Comparison of ENCODE assay signal across 29 cellular contexts in genomic region chr3:16950282-16950681, GRCh38.
"Had no signal": no experiment of that assay in that cellular context is flagged by ENCODE, and none has a peak within 500 bp of the region (broad histone marks: within the 10 kb centered on the region; RNA-seq: fewer than 3 reads in every experiment).

No MANE protein-coding gene starts in this region.

- H3K36me3 Mint-ChIP-seq: mesothelial cell of epicardium, neural progenitor cell, type B pancreatic cell had no signal

- H3K27ac Mint-ChIP-seq: mesothelial cell of epicardium; nephron progenitor cell; neural progenitor cell; progenitor cell of endocrine pancreas; stimulated activated naive CD8-positive, alpha-beta T cell treated with anti-CD3 and anti-CD28 coated beads, Interleukin-15, Interleukin-2, amounts not matched to agents 100 ng/mL and 50 ng/mL, for 24 hours; type B pancreatic cell had no signal

- H3K36me3 ChIP-seq: heart right ventricle, left lung, lower lobe of right lung, neural progenitor cell, neutrophil, spleen, tibial nerve had no signal

- DNase-seq: heart right ventricle; left colon; left lung; lower lobe of right lung; mammary epithelial cell; mesendoderm; naive B cell; nephron progenitor cell; occipital lobe; retina; right cardiac atrium; spleen; stimulated activated CD4-positive, alpha-beta T cell treated with anti-CD3 and anti-CD28 coated beads, Interleukin-1b, Interleukin-23, amount 100 ng/mL, for 48 hours; stimulated activated CD4-positive, alpha-beta T cell treated with anti-CD3 and anti-CD28 coated beads, Interleukin-2, amount 100 ng/mL, for 48 hours; stimulated activated CD4-positive, alpha-beta T cell treated with anti-CD3 and anti-CD28 coated beads, Interleukin-4, amount 100 ng/mL, for 4 hours; stimulated activated CD8-positive, alpha-beta memory T cell treated with anti-CD3 and anti-CD28 coated beads, Interleukin-4, amount 100 ng/mL, for 48 hours; stimulated activated naive CD4-positive, alpha-beta T cell; substantia nigra; uterus had no signal

- ATAC-seq: heart right ventricle, left colon, left lung, lower lobe of right lung, right cardiac atrium, sciatic nerve had no signal

- H3K27ac ChIP-seq: heart right ventricle, hepatocyte, left lung, lower lobe of right lung, neural progenitor cell, neutrophil, skin epidermis, spleen, tibial nerve, uterus had no signal

- H3K27me3 Mint-ChIP-seq: naive B cell; progenitor cell of endocrine pancreas; stimulated activated naive CD8-positive, alpha-beta T cell treated with anti-CD3 and anti-CD28 coated beads, Interleukin-15, Interleukin-2, amounts not matched to agents 100 ng/mL and 50 ng/mL, for 24 hours had no signal

- H3K4me3 Mint-ChIP-seq: mesothelial cell of epicardium; nephron progenitor cell; neural progenitor cell; stimulated activated naive CD8-positive, alpha-beta T cell treated with anti-CD3 and anti-CD28 coated beads, Interleukin-15, Interleukin-2, amounts not matched to agents 100 ng/mL and 50 ng/mL, for 24 hours; type B pancreatic cell had no signal

- H3K4me1 Mint-ChIP-seq: mesothelial cell of epicardium, nephron progenitor cell, neural progenitor cell had no signal

- H3K4me1 ChIP-seq: left lung, lower lobe of right lung, neural progenitor cell, tibial nerve, uterus had no signal

- H3K4me3 ChIP-seq: heart right ventricle, hepatocyte, left lung, lower lobe of right lung, neural progenitor cell, skin epidermis, spleen, tibial nerve, uterus had no signal

- H3K27me3 ChIP-seq: heart right ventricle, hepatocyte, left lung, neural progenitor cell, neutrophil, spleen, tibial nerve, uterus had no signal

- H3K9me3 ChIP-seq: lower lobe of right lung, neutrophil, uterus had no signal

- H3K9me3 Mint-ChIP-seq: mesothelial cell of epicardium; neural progenitor cell; stimulated activated naive CD8-positive, alpha-beta T cell treated with anti-CD3 and anti-CD28 coated beads, Interleukin-15, Interleukin-2, amounts not matched to agents 100 ng/mL and 50 ng/mL, for 24 hours; type B pancreatic cell had no signal
